25 cellular contexts compared by ENCODE assay signal in genomic region chr7:18262054-18262453, GRCh38.
DNase-seq lines count a peak whose midpoint lies in the region; ATAC-seq and TF ChIP-seq lines count a peak whose summit lies in the region.
"Had no signal": no experiment of that assay in that cellular context is flagged by ENCODE, and none has a peak within 500 bp of the region (broad histone marks: within the 10 kb centered on the region; RNA-seq: fewer than 3 reads in every experiment).

No MANE protein-coding gene starts in this region.

- ATAC-seq in right cardiac atrium = no peak
- ATAC-seq: left lobe of liver, pancreas had no signal

- H2AFZ ChIP-seq in Karpas-422 (ENCODE audit: low read length) = no peak overlapping the region

- WGBS in right cardiac atrium = 86% methylated on average over 1 of the region's 1 CpG

- no peaks in the 10 kb centered on the region for H3K27me3 Mint-ChIP-seq in activated naive CD4-positive, alpha-beta T cell treated with anti-CD3 and anti-CD28 coated beads, Interleukin-2, amount 10 ng/mL, durations not matched to agents 7 days and 5 days

- DNase-seq in DMS153 treated with DMSO at 0.1 percent for 48 hours (lab: John Stamatoyannopoulos, UW; ENCODE audit: unreplicated experiment) = peak; percentile 16
- no peak for DNase-seq in DMS153 (lab: John Stamatoyannopoulos, UW)
- DNase-seq in ELR (ENCODE audit: low read depth) = peak; percentile 20
- DNase-seq in NB4 (ENCODE audit: low read depth) = peak; percentile 40
- DNase-seq in epithelial cell of esophagus (ENCODE audit: low read depth) = peak; percentile 2
- DNase-seq in activated naive CD4-positive, alpha-beta T cell treated with anti-CD3 and anti-CD28 coated beads, Interleukin-2, amount 10 ng/mL, durations not matched to agents 7 days and 5 days = no peak
- no peak for DNase-seq in right cardiac atrium
- no peak for DNase-seq in Karpas-422
- DNase-seq: activated CD8-positive, alpha-beta memory T cell treated with anti-CD3 and anti-CD28 coated beads, Interleukin-2, amount 50 U/mL, for 4 hours; brain microvascular endothelial cell; Calu3; colonic mucosa; endodermal cell; GF-D8; midbrain; NCI-H187; NCI-H446 treated with DMSO at 0.1 percent for 48 hours; pancreas; SHP77 treated with DMSO at 0.1 percent for 48 hours; sigmoid colon; T-helper 1 cell had no signal

- no peak overlapping the region for H3K4me3 ChIP-seq in NB4 (ENCODE audit: low read depth, low read length)
- H3K4me3 ChIP-seq in epithelial cell of esophagus (ENCODE audit: low read length) = no peak overlapping the region
- no peak overlapping the region for H3K4me3 ChIP-seq in right cardiac atrium (ENCODE audit: low read length)
- no peak overlapping the region for H3K4me3 ChIP-seq in Karpas-422 (ENCODE audit: low read length)
- H3K4me3 ChIP-seq: BLaER1, colonic mucosa, pancreas, sigmoid colon had no signal

- H3K4me1 ChIP-seq in right cardiac atrium (ENCODE audit: control insufficient read depth, insufficient read depth, low read length) (no peaks in the 10 kb centered on the region), Karpas-422 (ENCODE audit: low read length) (no peaks in the 10 kb centered on the region)
- H3K4me1 ChIP-seq: BLaER1, colonic mucosa, pancreas, sigmoid colon had no signal

- H3K27ac Mint-ChIP-seq in activated naive CD4-positive, alpha-beta T cell treated with anti-CD3 and anti-CD28 coated beads, Interleukin-2, amount 10 ng/mL, durations not matched to agents 7 days and 5 days = no peak overlapping the region
- H3K27ac Mint-ChIP-seq: activated T-helper 2 cell treated with anti-CD3 and anti-CD28 coated beads, Interferon-gamma antibody, Interleukin-2, Interleukin-4, amounts not matched to agents 10 μg/mL and 5 μg/mL and 100 μg/mL, durations not matched to agents 14 hours and 24 hours and 36 hours; endodermal cell; nephron had no signal

- H3K4me1 Mint-ChIP-seq in activated naive CD4-positive, alpha-beta T cell treated with anti-CD3 and anti-CD28 coated beads, Interleukin-2, amount 10 ng/mL, durations not matched to agents 7 days and 5 days = no peaks in the 10 kb centered on the region
- H3K4me1 Mint-ChIP-seq: endodermal cell had no signal

- CTCF ChIA-PET in activated naive CD4-positive, alpha-beta T cell treated with anti-CD3 and anti-CD28 coated beads, Interleukin-2, amount 10 ng/mL, durations not matched to agents 7 days and 5 days (lab: Charles Lee) = no interaction called here

- H3K79me2 ChIP-seq in Karpas-422 (ENCODE audit: low read length) = no peaks in the 10 kb centered on the region

- TF ChIP-seq POLR2A in NB4 (IDR thresholded peaks at IDR 0.05; ENCODE audit: extremely low read depth, insufficient read length) = no peak

- H3K4me3 Mint-ChIP-seq in activated naive CD4-positive, alpha-beta T cell treated with anti-CD3 and anti-CD28 coated beads, Interleukin-2, amount 10 ng/mL, durations not matched to agents 7 days and 5 days = no peak overlapping the region
- H3K4me3 Mint-ChIP-seq: endodermal cell, nephron had no signal

- H3K4me2 ChIP-seq in Karpas-422 (ENCODE audit: low read depth, low read length, poor library complexity, severe bottlenecking) = no peak overlapping the region
- H3K4me2 ChIP-seq: BLaER1 had no signal

- H3K36me3 Mint-ChIP-seq in activated naive CD4-positive, alpha-beta T cell treated with anti-CD3 and anti-CD28 coated beads, Interleukin-2, amount 10 ng/mL, durations not matched to agents 7 days and 5 days = no peaks in the 10 kb centered on the region

- no peaks in the 10 kb centered on the region for H3K36me3 ChIP-seq in Karpas-422 (ENCODE audit: insufficient read depth, low read length)
- H3K36me3 ChIP-seq: BLaER1, brain microvascular endothelial cell, colonic mucosa, pancreas, sigmoid colon had no signal

- TF ChIP-seq CTCF in NB4 (IDR thresholded peaks at IDR 0.05; ENCODE audit: low read depth, low read length) = no peak
- no peak for TF ChIP-seq CTCF in epithelial cell of esophagus (IDR thresholded peaks at IDR 0.05; ENCODE audit: insufficient read depth, low read depth, low read length, missing control alignments)

- no peaks in the 10 kb centered on the region for H3K27me3 ChIP-seq in right cardiac atrium (ENCODE audit: control insufficient read depth, insufficient read depth)
- H3K27me3 ChIP-seq in Karpas-422 (ENCODE audit: low read length) = no peaks in the 10 kb centered on the region
- H3K27me3 ChIP-seq: BLaER1, brain microvascular endothelial cell, colonic mucosa, pancreas, sigmoid colon had no signal

- intact Hi-C loops in right cardiac atrium (cut with DNase I) = no loop called here

- no peaks in the 10 kb centered on the region for H3K9me2 ChIP-seq in Karpas-422 (replicated peaks; ENCODE audit: insufficient read depth, low read length)

- H3K9me3 ChIP-seq in right cardiac atrium (ENCODE audit: control insufficient read depth, low read length) (no peaks in the 10 kb centered on the region), Karpas-422 (ENCODE audit: low read length) (no peaks in the 10 kb centered on the region)
- H3K9me3 ChIP-seq: BLaER1, colonic mucosa, pancreas had no signal

- H3K9me3 Mint-ChIP-seq in activated naive CD4-positive, alpha-beta T cell treated with anti-CD3 and anti-CD28 coated beads, Interleukin-2, amount 10 ng/mL, durations not matched to agents 7 days and 5 days = peaks cover 4% of the 10 kb centered on the region

- no peak overlapping the region for H3K9ac ChIP-seq in Karpas-422 (ENCODE audit: low read length)
- H3K9ac ChIP-seq: BLaER1 had no signal

- H3K27ac ChIP-seq in right cardiac atrium (ENCODE audit: low read length) = no peak overlapping the region
- H3K27ac ChIP-seq in Karpas-422 (ENCODE audit: low read length) = no peak overlapping the region
- H3K27ac ChIP-seq: BLaER1, brain microvascular endothelial cell, colonic mucosa, pancreas, sigmoid colon had no signal

- no peaks in the 10 kb centered on the region for H4K20me1 ChIP-seq in Karpas-422 (ENCODE audit: insufficient read depth, low read depth, low read length)
- H4K20me1 ChIP-seq: BLaER1 had no signal

Comparison
In these comparisons a context has a peak if more than half of its experiments do, and no peak if none do; other contexts are left out.
1. DNase-seq: peak in DMS153 treated with DMSO at 0.1 percent for 48 hours (single experiment), ELR (single experiment), NB4 (single experiment) and epithelial cell of esophagus (single experiment); none in DMS153 (single experiment), activated naive CD4-positive, alpha-beta T cell treated with anti-CD3 and anti-CD28 coated beads, Interleukin-2, amount 10 ng/mL, durations not matched to agents 7 days and 5 days (single experiment), right cardiac atrium (0 of 3) and Karpas-422 (single experiment).